ENCODE assay signal across 24 cellular contexts in genomic region chr1:218658294-218658693, GRCh38.
DNase-seq lines count a peak whose midpoint lies in the region; ATAC-seq, FAIRE-seq and TF ChIP-seq lines count a peak whose summit lies in the region.
"Had no signal": no experiment of that assay in that cellular context is flagged by ENCODE, and none has a peak within 500 bp of the region (broad histone marks: within the 10 kb centered on the region; RNA-seq: fewer than 3 reads in every experiment).

No MANE protein-coding gene starts in this region.

- H3K4me1 ChIP-seq in SK-N-SH (ENCODE audit: control insufficient read depth in 1 of 2, insufficient read depth in 2 of 2, low read depth in 1 of 2, low read length in 1 of 2) (peaks cover 22 to 40% of the 10 kb centered on the region in 2 experiments), foreskin keratinocyte (peaks cover 37% of the 10 kb centered on the region), kidney (ENCODE audit: control insufficient read depth in 1 of 2, insufficient read depth in 1 of 2, low read depth in 1 of 2, low read length in 2 of 2) (no peaks in the 10 kb centered on the region)
- H3K4me1 ChIP-seq: lower lobe of right lung had no signal

- H2AFZ ChIP-seq in SK-N-SH (ENCODE audit: low read depth): peak overlapping the region; percentile 7; the same call in 1 of the 2 replicates

- peak overlapping the region; percentile 64; the same call in 1 of the 2 replicates for H3K9ac ChIP-seq in SK-N-SH
- no peak overlapping the region for H3K9ac ChIP-seq in kidney (ENCODE audit: low read length in 2 of 2)

- POLR2A ChIA-PET in SK-N-SH (lab: Yijun Ruan, JAX): no interaction called here

- WGBS in SK-N-SH (ENCODE audit: low lambda C conversion rate): 80% methylated on average over 2 of the region's 2 CpGs

- no peak overlapping the region for H3K4me2 ChIP-seq in SK-N-SH

- peaks cover 37% of the 10 kb centered on the region for H3F3A ChIP-seq in SK-N-SH (replicated peaks; ENCODE audit: insufficient read depth)

- no peaks in the 10 kb centered on the region for H3K36me3 ChIP-seq in SK-N-SH (replicated peaks in 1 of 2; ENCODE audit: control insufficient read depth in 1 of 2, insufficient read depth in 2 of 2, low read length in 1 of 2)
- H3K36me3 ChIP-seq in kidney (ENCODE audit: control insufficient read depth in 1 of 2, insufficient read depth in 2 of 2, low read length in 2 of 2): no peaks in the 10 kb centered on the region
- H3K36me3 ChIP-seq: cardiac muscle cell, lower lobe of right lung, thyroid gland had no signal

- intact Hi-C loops in kidney (cut with DNase I): no loop called here

- H3K4me3 ChIP-seq in SK-N-SH (ENCODE audit: low read depth in 2 of 2, low read length in 1 of 2) (no peak overlapping the region), kidney (ENCODE audit: low read length in 2 of 2) (no peak overlapping the region)
- H3K4me3 ChIP-seq: cardiac muscle cell, dorsolateral prefrontal cortex, lower lobe of right lung, thyroid gland had no signal

- no peaks in the 10 kb centered on the region for H3K79me2 ChIP-seq in SK-N-SH (ENCODE audit: insufficient read depth)

- H3K9me3 ChIP-seq in SK-N-SH (no peaks in the 10 kb centered on the region), kidney (ENCODE audit: control insufficient read depth in 1 of 2, low read length in 2 of 2) (no peaks in the 10 kb centered on the region)
- H3K9me3 ChIP-seq: lower lobe of right lung, thyroid gland had no signal

- TF ChIP-seq EP300 in SK-N-SH (IDR thresholded peaks at IDR 0.05; ENCODE audit: borderline replicate concordance in 1 of 2, low read depth in 1 of 2, low read length in 1 of 2): no peak

- ATAC-seq in foreskin keratinocyte (peak; percentile 1), HG03442 (IDR thresholded peaks at IDR 0.05; ENCODE audit: unreplicated experiment) (no peak), GM21619 (IDR thresholded peaks at IDR 0.05; ENCODE audit: unreplicated experiment) (no peak)

- peak overlapping the region; percentile 94 to 96; a peak in 3 of 4 replicates for H3K27ac ChIP-seq in SK-N-SH (ENCODE audit: low read depth in 2 of 2, low read length in 1 of 2)
- H3K27ac ChIP-seq in foreskin keratinocyte: no peak overlapping the region
- H3K27ac ChIP-seq in kidney (ENCODE audit: low read depth in 2 of 2, low read length in 2 of 2): no peak overlapping the region
- H3K27ac ChIP-seq: cardiac muscle cell, dorsolateral prefrontal cortex, lower lobe of right lung, thyroid gland had no signal

- TF ChIP-seq CTCF in SK-N-SH (IDR thresholded peaks at IDR 0.05) (no peak; the same call in 1 of the 2 replicates), foreskin keratinocyte (conservative IDR thresholded peaks at IDR 0.05) (peak; percentile 19), kidney (IDR thresholded peaks at IDR 0.05; ENCODE audit: borderline replicate concordance, extremely low read depth, insufficient read depth) (no peak)

- FAIRE-seq in kidney (lab: Jason Lieb, UNC): no peak
- FAIRE-seq: endothelial cell of umbilical vein had no signal

- CTCF ChIA-PET in SK-N-SH (lab: Yijun Ruan, JAX): no interaction called here

- no peaks in the 10 kb centered on the region for H4K20me1 ChIP-seq in SK-N-SH (ENCODE audit: insufficient read depth)

- no peaks in the 10 kb centered on the region for H3K9me2 ChIP-seq in SK-N-SH

- DNase-seq in ELR (ENCODE audit: low read depth): peak; percentile 30
- no peak for DNase-seq in SK-N-SH
- DNase-seq in foreskin keratinocyte: no peak
- peak; percentile 83 for DNase-seq in renal cortical epithelial cell (ENCODE audit: low read depth)
- no peak for DNase-seq in anterior cingulate cortex (lab: John Stamatoyannopoulos, UW)
- DNase-seq in kidney: no peak
- DNase-seq: activated CD4-positive, alpha-beta memory T cell treated with anti-CD3 and anti-CD28 coated beads for 36 hours; activated CD4-positive, CD25-positive, alpha-beta regulatory T cell; activated gamma-delta T cell; dorsolateral prefrontal cortex; immature natural killer cell; lower lobe of right lung; MM.1S; NCI-H1417 treated with DMSO at 0.1 percent for 48 hours; NCI-H2107; NCI-H510A treated with DMSO at 0.1 percent for 48 hours; RPMI8226; stimulated activated CD4-positive, alpha-beta T cell treated with anti-CD3 and anti-CD28 coated beads, Interleukin-4, amount 100 ng/mL, for 24 hours; stimulated activated naive CD4-positive, alpha-beta T cell treated with Interleukin-2 at 50 U/mL for 16 hours; thyroid gland had no signal

- H3K27me3 ChIP-seq in SK-N-SH (ENCODE audit: insufficient read depth) (no peaks in the 10 kb centered on the region), foreskin keratinocyte (no peaks in the 10 kb centered on the region)
- H3K27me3 ChIP-seq: cardiac muscle cell, thyroid gland had no signal

- no peak for TF ChIP-seq RAD21 in SK-N-SH (IDR thresholded peaks at IDR 0.05; ENCODE audit: low read length)

TF ChIP-seq in SK-N-SH, 30 proteins besides CTCF, POLR2A, EP300 and RAD21:
- TF ChIP-seq FOSL2 (IDR thresholded peaks at IDR 0.05; ENCODE audit: borderline replicate concordance, low read depth) (no peak), NFIC (IDR thresholded peaks at IDR 0.05; ENCODE audit: borderline replicate concordance) (0 out of 2 replicates have a peak, but pooled peaks have one; percentile 1)

Comparison
In these comparisons a context has a peak if more than half of its experiments do, and no peak if none do; other contexts are left out.
1. DNase-seq: peak in ELR (single experiment) and renal cortical epithelial cell (single experiment); none in SK-N-SH (single experiment), foreskin keratinocyte (0 of 2), anterior cingulate cortex (0 of 58) and kidney (single experiment).
2. H3K27ac ChIP-seq: peak in SK-N-SH (2 of 2); none in foreskin keratinocyte (single experiment) and kidney (0 of 2).